Comparison of ENCODE assay signal across 8 cellular contexts in genomic region chr4:5050520-5050955, GRCh38. TPM values are rescaled to one million over a fixed set of nuclear protein-coding genes. Genes with fewer than 3 reads are reported as not detected.
DNase-seq lines count a peak whose midpoint lies in the region; ATAC-seq, FAIRE-seq and TF ChIP-seq lines count a peak whose summit lies in the region.

No MANE protein-coding gene starts in this region.

- no peak for ATAC-seq in HG03135 (IDR thresholded peaks at IDR 0.05; ENCODE audit: unreplicated experiment)

- no peaks in the 10 kb centered on the region for H3K36me3 ChIP-seq in keratinocyte (ENCODE audit: control insufficient read depth in 2 of 2, extremely low read depth in 1 of 2, insufficient read depth in 2 of 2, low read length in 2 of 2)
- H3K36me3 ChIP-seq in skeletal muscle satellite cell (ENCODE audit: insufficient read depth, low read length) = no peaks in the 10 kb centered on the region

- dilution Hi-C loops in keratinocyte (cut with MboI; ENCODE audit: extremely low pct_ligation_motif_present, low sequenced_read_pairs) = no loop called here

- FAIRE-seq in keratinocyte (lab: Jason Lieb, UNC) = peak; percentile 83

- H3K9me3 Mint-ChIP-seq in chondrocyte (ENCODE audit: low read depth) = peaks cover 9% of the 10 kb centered on the region

- H3K4me2 ChIP-seq in keratinocyte (ENCODE audit: control insufficient read depth, extremely low read depth, insufficient read depth, low read depth, low read length) (peak overlapping the region; percentile 99), skeletal muscle satellite cell (ENCODE audit: low read length) (peak overlapping the region; percentile 99)

- H3K9ac ChIP-seq in keratinocyte (ENCODE audit: control insufficient read depth, extremely low read depth, insufficient read depth, low read length) = peak overlapping the region; percentile 63
- peak overlapping the region; percentile 80 for H3K9ac ChIP-seq in skeletal muscle satellite cell (ENCODE audit: low read depth, low read length)

- no peaks in the 10 kb centered on the region for H3K79me2 ChIP-seq in keratinocyte (ENCODE audit: control insufficient read depth, insufficient read depth, low read length)

- TF ChIP-seq CTCF in chondrocyte (IDR thresholded peaks at IDR 0.05) (peak; percentile 89), keratinocyte (optimal IDR thresholded peaks at IDR 0.05 in 1 of 3, IDR thresholded peaks at IDR 0.05 in 1 of 3, conservative IDR thresholded peaks at IDR 0.05 in 1 of 3; ENCODE audit: extremely low read depth in 1 of 3, insufficient read depth in 2 of 3, low read length in 3 of 3) (peak; percentile 75 to 89 (median 87))

- H3K4me1 Mint-ChIP-seq in chondrocyte (ENCODE audit: low read depth) = peaks cover 26% of the 10 kb centered on the region

- H2AFZ ChIP-seq in keratinocyte (ENCODE audit: control insufficient read depth, low read length) = peak overlapping the region; percentile 95

- H3K36me3 Mint-ChIP-seq in chondrocyte (ENCODE audit: low read depth) = no peaks in the 10 kb centered on the region

- no peaks in the 10 kb centered on the region for H3K9me3 ChIP-seq in keratinocyte (ENCODE audit: control insufficient read depth, low read depth, low read length)
- no peaks in the 10 kb centered on the region for H3K9me3 ChIP-seq in skeletal muscle satellite cell (replicated peaks; ENCODE audit: low read length)

- peaks cover 14% of the 10 kb centered on the region for H3K4me1 ChIP-seq in keratinocyte (ENCODE audit: control insufficient read depth, extremely low read depth, insufficient read depth, low read length)
- H3K4me1 ChIP-seq in skeletal muscle satellite cell (ENCODE audit: control insufficient read depth, insufficient read depth, low read length) = peaks cover 11% of the 10 kb centered on the region

- peak overlapping the region; percentile 20 for H3K27ac ChIP-seq in keratinocyte (ENCODE audit: control insufficient read depth, insufficient read depth, low read length)

- DNase-seq in SHP77 (lab: John Stamatoyannopoulos, UW) (peak; percentile 26 to 52), SHP77 treated with DMSO at 0.1 percent for 48 hours (lab: John Stamatoyannopoulos, UW) (no peak), HUDEP-2 (lab: John Stamatoyannopoulos, UW; ENCODE audit: unreplicated experiment in 76 of 76) (peak in 68 of 76 experiments; percentile 1 to 82 (median 62)), RPMI8226 (peak; percentile 51), chondrocyte (ENCODE audit: low spot score) (peak; percentile 94), keratinocyte (ENCODE audit: low read depth, low spot score) (peak; percentile 36)

- H3K27me3 Mint-ChIP-seq in chondrocyte (ENCODE audit: low read depth) = no peaks in the 10 kb centered on the region

- no peaks in the 10 kb centered on the region for H3K9me1 ChIP-seq in keratinocyte (ENCODE audit: control insufficient read depth, extremely low read depth, insufficient read depth, low read length)

- H3K4me3 ChIP-seq in keratinocyte (ENCODE audit: control insufficient read depth in 2 of 3, extremely low read depth in 1 of 3, insufficient read depth in 2 of 3, low read depth in 1 of 3, low read length in 3 of 3) (peak overlapping the region; percentile 48 to 81 (median 80)), skeletal muscle satellite cell (ENCODE audit: low read length) (peak overlapping the region; percentile 73)

- no peaks in the 10 kb centered on the region for H3K27me3 ChIP-seq in keratinocyte (ENCODE audit: control insufficient read depth, extremely low read depth, insufficient read depth, low read length)
- H3K27me3 ChIP-seq in skeletal muscle satellite cell (ENCODE audit: control insufficient read depth, insufficient read depth, low read length) = no peaks in the 10 kb centered on the region

- H3K27ac Mint-ChIP-seq in chondrocyte (ENCODE audit: unreplicated experiment) = no peak overlapping the region

- no peaks in the 10 kb centered on the region for H4K20me1 ChIP-seq in keratinocyte (ENCODE audit: control insufficient read depth, extremely low read depth, insufficient read depth, low read length)

- peak overlapping the region; percentile 80 for H3K4me3 Mint-ChIP-seq in chondrocyte (ENCODE audit: unreplicated experiment)

RNA-seq across cellular contexts. Expression of gene STK32B, which starts 0.7 kb away (rescaled TPM):
- 13.1 to 14.7 TPM (median 14.2 TPM) in 3 replicates for total RNA-seq in chondrocyte
- 1.4 to 6.7 TPM (median 3.4 TPM) in 3 replicates for polyA plus RNA-seq in keratinocyte
- polyA plus RNA-seq in keratinocyte (2011; ENCODE audit: low read depth) = 0.56 TPM
- 3.0 and 3.6 TPM in 2 replicates for polyA plus RNA-seq in keratinocyte (2011; cell fraction: cytosol; rRNA removed)
- 3.3 and 3.6 TPM in 2 replicates for polyA plus RNA-seq in keratinocyte (2011; cell fraction: nucleus; rRNA removed)
- 0.37 and 5.4 TPM in 2 replicates for polyA plus RNA-seq in keratinocyte (2012; ENCODE audit: low replicate concordance)
- polyA minus RNA-seq in keratinocyte = 1.7 to 9.3 TPM (median 3.5 TPM) in 3 replicates
- polyA minus RNA-seq in keratinocyte (2011; cell fraction: cytosol; rRNA and poly(A)+ RNA removed) = 3.1 TPM
- 2.4 and 3.1 TPM in 2 replicates for polyA minus RNA-seq in keratinocyte (2011; cell fraction: nucleus; rRNA and poly(A)+ RNA removed)
- 1.3 and 1.7 TPM in 2 replicates for total RNA-seq in skeletal muscle satellite cell (2012; rRNA removed)

RNA-seq across cellular contexts. Expression of gene CYTL1, which starts 31.3 kb away (rescaled TPM):
- total RNA-seq in chondrocyte = 49.9 to 67.7 TPM (median 67.3 TPM) in 3 replicates
- 0.17 to 0.54 TPM (median 0.30 TPM) in 3 replicates for polyA plus RNA-seq in keratinocyte
- polyA plus RNA-seq in keratinocyte (2011; ENCODE audit: low read depth) = not detected
- 0.39 and 0.52 TPM in 2 replicates for polyA plus RNA-seq in keratinocyte (2011; cell fraction: cytosol; rRNA removed)
- 0.39 TPM in 1 of 2 replicates, not detected in the other for polyA plus RNA-seq in keratinocyte (2011; cell fraction: nucleus; rRNA removed)
- 0.53 TPM in 1 of 2 replicates, not detected in the other for polyA plus RNA-seq in keratinocyte (2012; ENCODE audit: low replicate concordance)
- polyA minus RNA-seq in keratinocyte = 0.64 to 1.1 TPM in 2 of 3 replicates, not detected in the other
- not detected for polyA minus RNA-seq in keratinocyte (2011; cell fraction: cytosol; rRNA and poly(A)+ RNA removed)
- not detected in 2 replicates for polyA minus RNA-seq in keratinocyte (2011; cell fraction: nucleus; rRNA and poly(A)+ RNA removed)
- 0.22 TPM in 1 of 2 replicates, not detected in the other for total RNA-seq in skeletal muscle satellite cell (2012; rRNA removed)
